In the genomic region with DNA sequence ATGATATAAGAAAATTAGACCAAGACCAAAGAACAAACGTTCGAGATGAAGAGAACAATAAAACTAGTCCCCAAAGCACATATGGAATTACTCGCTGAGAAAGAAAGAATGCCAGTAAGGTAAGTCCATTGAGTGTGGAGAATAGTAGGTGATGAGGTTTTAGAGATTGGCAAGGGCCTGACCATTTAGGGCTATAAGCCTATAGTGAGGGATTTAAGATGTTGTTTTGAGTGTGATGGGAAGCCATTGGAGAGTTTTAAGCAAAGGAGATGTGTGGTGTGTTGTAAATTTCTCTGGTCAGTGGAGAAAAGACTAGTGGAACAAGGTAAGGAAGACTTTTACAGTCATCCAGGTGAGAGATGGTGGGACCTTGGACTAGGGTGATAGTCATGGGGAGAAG, we compare ENCODE assay signal across 21 cellular contexts.
DNase-seq lines count a peak whose midpoint lies in the region; ATAC-seq, FAIRE-seq and TF ChIP-seq lines count a peak whose summit lies in the region.
"Had no signal": no experiment of that assay in that cellular context is flagged by ENCODE, and none has a peak within 500 bp of the region (broad histone marks: within the 10 kb centered on the region; RNA-seq: fewer than 3 reads in every experiment).

No MANE protein-coding gene starts in this region.

- H3K4me1 Mint-ChIP-seq in HFFc6 (ENCODE audit: low read depth) (peaks cover 82% of the 10 kb centered on the region), WTC11 (peaks cover 9% of the 10 kb centered on the region)

- H3K4me2 ChIP-seq in SK-N-SH (no peak overlapping the region), keratinocyte (ENCODE audit: control insufficient read depth, extremely low read depth, insufficient read depth, low read depth, low read length) (no peak overlapping the region)

- H3K4me1 ChIP-seq in SK-N-SH (ENCODE audit: control insufficient read depth in 1 of 2, insufficient read depth in 2 of 2, low read depth in 1 of 2, low read length in 1 of 2) (peaks cover 3 to 13% of the 10 kb centered on the region in 2 experiments), keratinocyte (ENCODE audit: control insufficient read depth, extremely low read depth, insufficient read depth, low read length) (no peaks in the 10 kb centered on the region)

- H3K9ac ChIP-seq in SK-N-SH (no peak overlapping the region), keratinocyte (ENCODE audit: control insufficient read depth, extremely low read depth, insufficient read depth, low read length) (no peak overlapping the region)

- H3K79me2 ChIP-seq in SK-N-SH (ENCODE audit: insufficient read depth) (peaks cover 70% of the 10 kb centered on the region), keratinocyte (ENCODE audit: control insufficient read depth, insufficient read depth, low read length) (no peaks in the 10 kb centered on the region)

- H3K27ac Mint-ChIP-seq in HFFc6, result peak overlapping the region; percentile 23
- peak overlapping the region; percentile 0; the same call in 1 of the 2 replicates for H3K27ac Mint-ChIP-seq in WTC11

- TF ChIP-seq RAD21 in SK-N-SH (IDR thresholded peaks at IDR 0.05; ENCODE audit: low read length), result no peak

- peak; percentile 5 for FAIRE-seq in keratinocyte (lab: Jason Lieb, UNC)
- FAIRE-seq: GM12891, GM19239, HTR-8/SVneo had no signal

- no peaks in the 10 kb centered on the region for H3K9me3 ChIP-seq in SK-N-SH
- no peaks in the 10 kb centered on the region for H3K9me3 ChIP-seq in keratinocyte (ENCODE audit: control insufficient read depth, low read depth, low read length)
- H3K9me3 ChIP-seq: BE2C had no signal

- H3F3A ChIP-seq in SK-N-SH (replicated peaks; ENCODE audit: insufficient read depth), result peaks cover 88% of the 10 kb centered on the region

- DNase-seq in SK-N-SH (no peak), HFFc6 (no peak), WTC11 (ENCODE audit: low spot score) (no peak), keratinocyte (ENCODE audit: low read depth, low spot score) (no peak), amniotic stem cell (lab: John Stamatoyannopoulos, UW) (no peak), T-helper 9 cell (no peak), middle frontal gyrus (ENCODE audit: extremely low spot score, low spot score) (no peak)
- DNase-seq: BE2C; C1 segment of cervical spinal cord; CD4-positive, CD25-positive, alpha-beta regulatory T cell; CD8-positive, alpha-beta memory T cell; COR-L47; DMS 273 treated with DMSO at 0.1 percent for 48 hours; DMS53; DND-41; EL had no signal

- no peaks in the 10 kb centered on the region for H3K27me3 ChIP-seq in SK-N-SH (ENCODE audit: insufficient read depth)
- no peaks in the 10 kb centered on the region for H3K27me3 ChIP-seq in keratinocyte (ENCODE audit: control insufficient read depth, extremely low read depth, insufficient read depth, low read length)
- H3K27me3 ChIP-seq: BE2C had no signal

- dilution Hi-C loops in keratinocyte (cut with MboI; ENCODE audit: extremely low pct_ligation_motif_present, low sequenced_read_pairs), result no loop called here

- ATAC-seq in SK-N-SH treated with all-trans-retinoic acid at 6 μM for 48 hours (no peak), WTC11 (no peak)

- no peaks in the 10 kb centered on the region for H3K9me1 ChIP-seq in keratinocyte (ENCODE audit: control insufficient read depth, extremely low read depth, insufficient read depth, low read length)

- CTCF ChIA-PET in SK-N-SH (lab: Yijun Ruan, JAX), result interaction anchor here (1.0 to 6.7 kb wide), 3 partner anchors 11 to 114 kb away, joined by 3 to 36 read pairs (median 7); no protein-coding TSS in a partner anchor
- CTCF ChIA-PET in WTC11 (lab: Charles Lee), result no interaction called here

- no peak overlapping the region for H2AFZ ChIP-seq in SK-N-SH (ENCODE audit: low read depth)
- no peak overlapping the region for H2AFZ ChIP-seq in keratinocyte (ENCODE audit: control insufficient read depth, low read length)

- H3K9me3 Mint-ChIP-seq in HFFc6, result peaks cover 19% of the 10 kb centered on the region
- H3K9me3 Mint-ChIP-seq in WTC11, result peaks cover 5% of the 10 kb centered on the region
- H3K9me3 Mint-ChIP-seq: CD8-positive, alpha-beta memory T cell had no signal

- peaks cover 42% of the 10 kb centered on the region for H3K27me3 Mint-ChIP-seq in HFFc6 (ENCODE audit: insufficient read depth)
- H3K27me3 Mint-ChIP-seq in WTC11 (ENCODE audit: low read depth), result no peaks in the 10 kb centered on the region
- H3K27me3 Mint-ChIP-seq: CD4-positive, CD25-positive, alpha-beta regulatory T cell; CD8-positive, alpha-beta memory T cell had no signal

- no peak overlapping the region for H3K4me3 ChIP-seq in SK-N-SH (ENCODE audit: low read depth in 2 of 2, low read length in 1 of 2)
- H3K4me3 ChIP-seq in keratinocyte (ENCODE audit: control insufficient read depth in 2 of 3, extremely low read depth in 1 of 3, insufficient read depth in 2 of 3, low read depth in 1 of 3, low read length in 3 of 3), result no peak overlapping the region

- no peak for TF ChIP-seq CTCF in SK-N-SH (IDR thresholded peaks at IDR 0.05)
- no peak for TF ChIP-seq CTCF in HFFc6 (IDR thresholded peaks at IDR 0.05)
- TF ChIP-seq CTCF in WTC11 (IDR thresholded peaks at IDR 0.05), result no peak
- TF ChIP-seq CTCF in keratinocyte (optimal IDR thresholded peaks at IDR 0.05 in 1 of 3, IDR thresholded peaks at IDR 0.05 in 1 of 3, conservative IDR thresholded peaks at IDR 0.05 in 1 of 3; ENCODE audit: extremely low read depth in 1 of 3, insufficient read depth in 2 of 3, low read length in 3 of 3), result no peak

- peaks cover 51% of the 10 kb centered on the region for H4K20me1 ChIP-seq in SK-N-SH (ENCODE audit: insufficient read depth)
- H4K20me1 ChIP-seq in keratinocyte (ENCODE audit: control insufficient read depth, extremely low read depth, insufficient read depth, low read length), result no peaks in the 10 kb centered on the region

- no peaks in the 10 kb centered on the region for H3K9me2 ChIP-seq in SK-N-SH

- H3K4me3 Mint-ChIP-seq in HFFc6, result peak overlapping the region; percentile 23
- no peak overlapping the region for H3K4me3 Mint-ChIP-seq in WTC11
- H3K4me3 Mint-ChIP-seq: CD4-positive, CD25-positive, alpha-beta regulatory T cell; CD8-positive, alpha-beta memory T cell had no signal

- 97% methylated on average over 3 of the region's 3 CpGs for WGBS in SK-N-SH (ENCODE audit: low lambda C conversion rate)

- POLR2A ChIA-PET in SK-N-SH (lab: Yijun Ruan, JAX), result no interaction called here
- POLR2A ChIA-PET in WTC11 (lab: Charles Lee), result no interaction called here

- TF ChIP-seq EP300 in SK-N-SH (IDR thresholded peaks at IDR 0.05; ENCODE audit: borderline replicate concordance in 1 of 2, low read depth in 1 of 2, low read length in 1 of 2), result no peak

- H3K27ac ChIP-seq in SK-N-SH (ENCODE audit: low read depth in 2 of 2, low read length in 1 of 2), result no peak overlapping the region
- no peak overlapping the region for H3K27ac ChIP-seq in keratinocyte (ENCODE audit: control insufficient read depth, insufficient read depth, low read length)
- H3K27ac ChIP-seq: 22Rv1 had no signal

- peaks cover 22 to 49% of the 10 kb centered on the region in 2 experiments for H3K36me3 ChIP-seq in SK-N-SH (replicated peaks in 1 of 2; ENCODE audit: control insufficient read depth in 1 of 2, insufficient read depth in 2 of 2, low read length in 1 of 2)
- H3K36me3 ChIP-seq in keratinocyte (ENCODE audit: control insufficient read depth in 2 of 2, extremely low read depth in 1 of 2, insufficient read depth in 2 of 2, low read length in 2 of 2), result peaks cover 0 to under 1% of the 10 kb centered on the region in 2 experiments
- H3K36me3 ChIP-seq: BE2C had no signal

- H3K36me3 Mint-ChIP-seq in HFFc6 (ENCODE audit: low read depth) (peaks cover 73% of the 10 kb centered on the region), WTC11 (no peaks in the 10 kb centered on the region)
- H3K36me3 Mint-ChIP-seq: CD4-positive, CD25-positive, alpha-beta regulatory T cell had no signal

TF ChIP-seq in SK-N-SH, 30 proteins besides CTCF, POLR2A, EP300 and RAD21:
- no peak for TF ChIP-seq USF2 (IDR thresholded peaks at IDR 0.05; ENCODE audit: borderline replicate concordance, low read depth, low read length)
- TF ChIP-seq POLR2AphosphoS5 (IDR thresholded peaks at IDR 0.05; ENCODE audit: low read depth, low read length), result peak; percentile 22

TF ChIP-seq in SK-N-SH treated with all-trans-retinoic acid at 6 μM for 48 hours, 23 proteins besides CTCF, POLR2A, EP300 and RAD21 (continues in another document):
- no peak for TF ChIP-seq TOX (CRISPR knock-in tag; IDR thresholded peaks at IDR 0.05; ENCODE audit: borderline replicate concordance)
- TF ChIP-seq TCF4 (CRISPR knock-in tag; IDR thresholded peaks at IDR 0.05; ENCODE audit: borderline replicate concordance), result no peak
- no peak for TF ChIP-seq ISL1 (CRISPR knock-in tag; IDR thresholded peaks at IDR 0.05)

TF ChIP-seq in WTC11, 78 proteins besides CTCF, POLR2A, EP300 and RAD21:
- TF ChIP-seq NR3C1 (CRISPR knock-in tag; conservative IDR thresholded peaks at IDR 0.05; ENCODE audit: low read depth) (no peak), NR2C2 (CRISPR knock-in tag; IDR thresholded peaks at IDR 0.05) (no peak), ZNF263 (CRISPR knock-in tag; IDR thresholded peaks at IDR 0.05; ENCODE audit: low read depth) (no peak), ZBTB21 (CRISPR knock-in tag; IDR thresholded peaks at IDR 0.05; ENCODE audit: borderline replicate concordance) (no peak), SMAD4 (CRISPR knock-in tag; IDR thresholded peaks at IDR 0.05) (no peak), TEAD4 (CRISPR knock-in tag; IDR thresholded peaks at IDR 0.05) (no peak), TCF7 (CRISPR knock-in tag; IDR thresholded peaks at IDR 0.05; ENCODE audit: low read depth) (no peak), ZNF416 (CRISPR knock-in tag; IDR thresholded peaks at IDR 0.05) (no peak), OVOL2 (CRISPR knock-in tag; IDR thresholded peaks at IDR 0.05; ENCODE audit: borderline replicate concordance) (no peak), TP53 (CRISPR knock-in tag; IDR thresholded peaks at IDR 0.05) (no peak), ZNF317 (CRISPR knock-in tag; IDR thresholded peaks at IDR 0.05; ENCODE audit: borderline replicate concordance, low read depth) (no peak), SOX15 (CRISPR knock-in tag; IDR thresholded peaks at IDR 0.05) (no peak)
- TF ChIP-seq, protein P1, sequence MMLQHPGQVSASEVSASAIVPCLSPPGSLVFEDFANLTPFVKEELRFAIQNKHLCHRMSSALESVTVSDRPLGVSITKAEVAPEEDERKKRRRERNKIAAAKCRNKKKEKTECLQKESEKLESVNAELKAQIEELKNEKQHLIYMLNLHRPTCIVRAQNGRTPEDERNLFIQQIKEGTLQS (CRISPR knock-in tag; conservative IDR thresholded peaks at IDR 0.05), result no peak
- TF ChIP-seq, protein P2, sequence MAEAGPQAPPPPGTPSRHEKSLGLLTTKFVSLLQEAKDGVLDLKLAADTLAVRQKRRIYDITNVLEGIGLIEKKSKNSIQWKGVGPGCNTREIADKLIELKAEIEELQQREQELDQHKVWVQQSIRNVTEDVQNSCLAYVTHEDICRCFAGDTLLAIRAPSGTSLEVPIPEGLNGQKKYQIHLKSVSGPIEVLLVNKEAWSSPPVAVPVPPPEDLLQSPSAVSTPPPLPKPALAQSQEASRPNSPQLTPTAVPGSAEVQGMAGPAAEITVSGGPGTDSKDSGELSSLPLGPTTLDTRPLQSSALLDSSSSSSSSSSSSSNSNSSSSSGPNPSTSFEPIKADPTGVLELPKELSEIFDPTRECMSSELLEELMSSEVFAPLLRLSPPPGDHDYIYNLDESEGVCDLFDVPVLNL (CRISPR knock-in tag; IDR thresholded peaks at IDR 0.05; ENCODE audit: borderline replicate concordance, low read depth), result no peak
